ENCODE assay signal across 8 cellular contexts in genomic region chr15:80399508-80399907, GRCh38.
"Had no signal": no experiment of that assay in that cellular context is flagged by ENCODE, and none has a peak within 500 bp of the region (broad histone marks: within the 10 kb centered on the region; RNA-seq: fewer than 3 reads in every experiment).

No MANE protein-coding gene starts in this region.

- DNase-seq: GM23248, GOT3, H7, H9, HCEC 1CT, HFFc6 had no signal

- H3K4me3 Mint-ChIP-seq: GM23338, H9, HFFc6 had no signal

- H3K36me3 ChIP-seq: HAP-1 had no signal

- H3K9me3 ChIP-seq: HAP-1 had no signal

- H3K27ac Mint-ChIP-seq: GM23338, HFFc6 had no signal

- H3K4me3 ChIP-seq: GM23248, GM23338, HAP-1 had no signal

- H3K4me2 ChIP-seq: GM23338 had no signal

- H3K27ac ChIP-seq: GM23248 had no signal

- H2AFZ ChIP-seq: GM23248, GM23338 had no signal

- H3K9me3 Mint-ChIP-seq: GM23338, H9, HFFc6 had no signal
